In the genomic region with DNA sequence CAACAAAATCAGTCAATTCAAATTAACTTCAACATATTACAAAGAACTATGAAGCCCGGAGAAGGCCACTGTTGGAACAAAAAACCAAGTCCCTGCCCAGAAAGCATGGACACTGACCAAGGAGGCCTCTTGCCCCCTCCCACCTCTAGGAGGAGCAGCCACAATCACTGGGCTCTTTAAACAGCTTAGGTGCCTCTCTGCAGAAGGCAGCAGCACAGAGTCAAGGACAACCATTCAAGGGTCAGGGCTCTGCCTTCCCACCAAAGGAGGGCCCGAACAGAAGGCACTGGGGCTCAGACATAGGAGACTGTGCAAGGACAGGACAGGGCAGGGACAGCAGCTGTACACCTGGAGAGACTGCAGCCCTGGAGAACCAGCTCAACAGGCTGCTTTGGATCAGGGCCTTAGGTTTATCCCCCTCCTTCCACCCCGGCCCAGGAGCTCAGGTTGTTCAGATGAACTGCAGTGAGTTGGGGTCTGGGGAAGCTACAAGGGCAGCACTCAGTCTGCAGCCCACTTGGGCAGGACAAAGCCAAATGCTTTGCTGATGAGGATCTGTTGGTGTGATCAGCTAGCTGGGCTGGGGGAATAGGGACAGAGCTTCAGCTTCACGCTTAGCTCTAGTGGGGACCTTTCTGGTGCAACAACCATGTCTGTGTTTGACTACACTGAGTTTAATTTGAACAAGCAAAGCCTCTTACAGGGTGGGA, we compare ENCODE assay signal across 17 cellular contexts.
DNase-seq lines count a peak whose midpoint lies in the region; ATAC-seq and TF ChIP-seq lines count a peak whose summit lies in the region.
"Had no signal": no experiment of that assay in that cellular context is flagged by ENCODE, and none has a peak within 500 bp of the region (broad histone marks: within the 10 kb centered on the region; RNA-seq: fewer than 3 reads in every experiment).

No MANE protein-coding gene starts in this region.

- H3K9me3 ChIP-seq in DND-41 (ENCODE audit: insufficient read depth, low read length, severe bottlenecking): no peaks in the 10 kb centered on the region
- H3K9me3 ChIP-seq: upper lobe of right lung had no signal

- no peak overlapping the region for H3K4me3 ChIP-seq in DND-41 (ENCODE audit: low read depth in 1 of 2, low read length in 2 of 2)
- H3K4me3 ChIP-seq: coronary artery, upper lobe of right lung had no signal

- no peaks in the 10 kb centered on the region for H3K27me3 ChIP-seq in DND-41 (ENCODE audit: insufficient read depth, low read length, poor library complexity)
- H3K27me3 ChIP-seq: upper lobe of right lung had no signal

- no peaks in the 10 kb centered on the region for H3K79me2 ChIP-seq in DND-41 (ENCODE audit: insufficient read depth, low read length)

- peak; percentile 15 for DNase-seq in NCI-H82 (lab: John Stamatoyannopoulos, UW)
- no peak for DNase-seq in NCI-H82 treated with DMSO at 0.1 percent for 48 hours (lab: John Stamatoyannopoulos, UW; ENCODE audit: unreplicated experiment)
- DNase-seq in DND-41: no peak
- DNase-seq in iPS-NIHi11 (ENCODE audit: low spot score): peak; percentile 39
- DNase-seq in LoVo (ENCODE audit: low spot score): no peak
- no peak for DNase-seq in activated CD4-positive, alpha-beta T cell treated with anti-CD3 and anti-CD28 coated beads, Interleukin-2, amount 50 U/mL, for 4 hours
- DNase-seq: 8988T; activated CD4-positive, alpha-beta T cell treated with anti-CD3 and anti-CD28 coated beads for 1 hour; CD4-positive, alpha-beta memory T cell; NCI-H1436 treated with DMSO at 0.1 percent for 48 hours; stimulated activated CD4-positive, alpha-beta T cell treated with anti-CD3 and anti-CD28 coated beads, Interleukin-4, amount 100 ng/mL, for 24 hours; upper lobe of right lung had no signal

- H3K4me1 ChIP-seq in DND-41 (ENCODE audit: insufficient read depth, low read length): no peaks in the 10 kb centered on the region
- H3K4me1 ChIP-seq: upper lobe of right lung had no signal

- peaks cover 28% of the 10 kb centered on the region for H4K20me1 ChIP-seq in DND-41 (ENCODE audit: insufficient read depth, low read length)

- no peak overlapping the region for H3K27ac ChIP-seq in DND-41 (ENCODE audit: low read length)
- H3K27ac ChIP-seq: coronary artery, KMS-11, upper lobe of right lung had no signal

- no peak overlapping the region for H3K9ac ChIP-seq in DND-41 (ENCODE audit: low read depth, low read length)
- H3K9ac ChIP-seq: KMS-11 had no signal

- no peak for TF ChIP-seq CTCF in DND-41 (IDR thresholded peaks at IDR 0.05; ENCODE audit: borderline replicate concordance, extremely low read depth, low read length, poor library complexity, severe bottlenecking)

- no peak overlapping the region for H3K4me2 ChIP-seq in DND-41 (ENCODE audit: insufficient read depth, low read length)
- H3K4me2 ChIP-seq: KMS-11 had no signal

- no peak overlapping the region for H2AFZ ChIP-seq in DND-41 (ENCODE audit: low read depth, low read length)

- peak; percentile 28; the same call in 1 of the 3 replicates for ATAC-seq in DND-41 (ENCODE audit: insufficient read depth, low read depth)
- peak; percentile 47 for ATAC-seq in SK-N-SH treated with all-trans-retinoic acid at 6 μM for 48 hours
- no peak for ATAC-seq in GM18909 (IDR thresholded peaks at IDR 0.05; ENCODE audit: poor library complexity, unreplicated experiment)
- ATAC-seq: sciatic nerve, upper lobe of right lung had no signal

- peaks cover 96% of the 10 kb centered on the region for H3K36me3 ChIP-seq in DND-41 (ENCODE audit: insufficient read depth, low read length)

TF ChIP-seq in SK-N-SH treated with all-trans-retinoic acid at 6 μM for 48 hours, 23 proteins besides CTCF, POLR2A, EP300 and RAD21:
- TF ChIP-seq, protein P1, sequence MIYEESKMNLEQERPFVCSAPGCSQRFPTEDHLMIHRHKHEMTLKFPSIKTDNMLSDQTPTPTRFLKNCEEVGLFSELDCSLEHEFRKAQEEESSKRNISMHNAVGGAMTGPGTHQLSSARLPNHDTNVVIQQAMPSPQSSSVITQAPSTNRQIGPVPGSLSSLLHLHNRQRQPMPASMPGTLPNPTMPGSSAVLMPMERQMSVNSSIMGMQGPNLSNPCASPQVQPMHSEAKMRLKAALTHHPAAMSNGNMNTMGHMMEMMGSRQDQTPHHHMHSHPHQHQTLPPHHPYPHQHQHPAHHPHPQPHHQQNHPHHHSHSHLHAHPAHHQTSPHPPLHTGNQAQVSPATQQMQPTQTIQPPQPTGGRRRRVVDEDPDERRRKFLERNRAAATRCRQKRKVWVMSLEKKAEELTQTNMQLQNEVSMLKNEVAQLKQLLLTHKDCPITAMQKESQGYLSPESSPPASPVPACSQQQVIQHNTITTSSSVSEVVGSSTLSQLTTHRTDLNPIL (CRISPR knock-in tag; IDR thresholded peaks at IDR 0.05; ENCODE audit: low read depth): no peak
- TF ChIP-seq, protein P2, sequence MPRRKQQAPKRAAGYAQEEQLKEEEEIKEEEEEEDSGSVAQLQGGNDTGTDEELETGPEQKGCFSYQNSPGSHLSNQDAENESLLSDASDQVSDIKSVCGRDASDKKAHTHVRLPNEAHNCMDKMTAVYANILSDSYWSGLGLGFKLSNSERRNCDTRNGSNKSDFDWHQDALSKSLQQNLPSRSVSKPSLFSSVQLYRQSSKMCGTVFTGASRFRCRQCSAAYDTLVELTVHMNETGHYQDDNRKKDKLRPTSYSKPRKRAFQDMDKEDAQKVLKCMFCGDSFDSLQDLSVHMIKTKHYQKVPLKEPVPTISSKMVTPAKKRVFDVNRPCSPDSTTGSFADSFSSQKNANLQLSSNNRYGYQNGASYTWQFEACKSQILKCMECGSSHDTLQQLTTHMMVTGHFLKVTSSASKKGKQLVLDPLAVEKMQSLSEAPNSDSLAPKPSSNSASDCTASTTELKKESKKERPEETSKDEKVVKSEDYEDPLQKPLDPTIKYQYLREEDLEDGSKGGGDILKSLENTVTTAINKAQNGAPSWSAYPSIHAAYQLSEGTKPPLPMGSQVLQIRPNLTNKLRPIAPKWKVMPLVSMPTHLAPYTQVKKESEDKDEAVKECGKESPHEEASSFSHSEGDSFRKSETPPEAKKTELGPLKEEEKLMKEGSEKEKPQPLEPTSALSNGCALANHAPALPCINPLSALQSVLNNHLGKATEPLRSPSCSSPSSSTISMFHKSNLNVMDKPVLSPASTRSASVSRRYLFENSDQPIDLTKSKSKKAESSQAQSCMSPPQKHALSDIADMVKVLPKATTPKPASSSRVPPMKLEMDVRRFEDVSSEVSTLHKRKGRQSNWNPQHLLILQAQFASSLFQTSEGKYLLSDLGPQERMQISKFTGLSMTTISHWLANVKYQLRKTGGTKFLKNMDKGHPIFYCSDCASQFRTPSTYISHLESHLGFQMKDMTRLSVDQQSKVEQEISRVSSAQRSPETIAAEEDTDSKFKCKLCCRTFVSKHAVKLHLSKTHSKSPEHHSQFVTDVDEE (CRISPR knock-in tag; IDR thresholded peaks at IDR 0.05): no peak
- TF ChIP-seq PPARA (CRISPR knock-in tag; IDR thresholded peaks at IDR 0.05; ENCODE audit: borderline replicate concordance): no peak
- no peak for TF ChIP-seq OSR1 (CRISPR knock-in tag; IDR thresholded peaks at IDR 0.05)
- no peak for TF ChIP-seq ZNF565 (CRISPR knock-in tag; conservative IDR thresholded peaks at IDR 0.05; ENCODE audit: low read depth)
- no peak for TF ChIP-seq CSDC2 (CRISPR knock-in tag; IDR thresholded peaks at IDR 0.05)

Comparison
In these comparisons a context has a peak if more than half of its experiments do, and no peak if none do; other contexts are left out.
1. DNase-seq: peak in NCI-H82 (single experiment) and iPS-NIHi11 (single experiment); none in NCI-H82 treated with DMSO at 0.1 percent for 48 hours (single experiment), DND-41 (single experiment), LoVo (single experiment) and activated CD4-positive, alpha-beta T cell treated with anti-CD3 and anti-CD28 coated beads, Interleukin-2, amount 50 U/mL, for 4 hours (0 of 2).